9 cellular contexts compared by ENCODE assay signal in the genomic region with DNA sequence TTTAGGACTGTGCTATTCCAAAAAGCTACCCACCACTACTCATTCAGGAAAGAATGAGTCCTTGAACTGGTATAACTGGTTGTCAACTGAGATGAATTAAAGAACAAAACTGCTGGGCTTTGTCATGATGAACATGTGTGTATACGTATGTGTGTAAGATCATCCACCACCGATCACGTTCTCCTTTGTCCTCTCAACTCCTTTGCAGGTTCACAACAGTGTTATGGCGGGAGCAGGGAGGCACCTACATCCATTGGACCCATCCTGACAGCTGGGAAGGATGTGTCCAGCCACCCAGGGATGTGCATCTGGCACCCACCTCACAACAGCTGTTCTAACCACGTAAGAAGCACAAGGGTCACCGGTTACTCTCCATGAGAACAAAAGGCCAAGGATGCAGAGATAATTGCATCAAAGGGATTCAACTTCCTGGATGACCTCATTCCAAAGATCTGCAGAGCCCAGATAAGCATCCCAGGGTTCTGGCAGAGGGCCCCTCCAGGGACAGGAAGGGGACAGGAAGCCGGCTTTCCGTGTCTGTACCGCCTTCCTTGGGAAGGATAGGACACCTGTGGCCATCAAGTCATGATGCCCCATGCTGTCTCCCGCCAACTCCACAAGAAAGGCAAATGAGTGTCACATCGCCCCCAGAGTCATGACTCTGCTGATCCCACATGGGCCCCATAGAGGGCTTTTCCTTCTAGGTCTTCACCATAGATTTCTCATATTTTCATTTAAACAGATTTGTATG.
DNase-seq lines count a peak whose midpoint lies in the region; ATAC-seq and TF ChIP-seq lines count a peak whose summit lies in the region.
"Had no signal": no experiment of that assay in that cellular context is flagged by ENCODE, and none has a peak within 500 bp of the region (broad histone marks: within the 10 kb centered on the region; RNA-seq: fewer than 3 reads in every experiment).

No MANE protein-coding gene starts in this region.

- no peak overlapping the region for H3K4ac ChIP-seq in IMR-90 (ENCODE audit: low read depth, low read length)

- TF ChIP-seq CTCF in BE2C (IDR thresholded peaks at IDR 0.05; ENCODE audit: low read depth, low read length) = peak; percentile 28
- no peak for TF ChIP-seq CTCF in IMR-90 (conservative IDR thresholded peaks at IDR 0.05; ENCODE audit: low read depth, low read length)
- TF ChIP-seq CTCF in dorsolateral prefrontal cortex (IDR thresholded peaks at IDR 0.05 in 54 of 56, conservative IDR thresholded peaks at IDR 0.05 in 2 of 56; ENCODE audit: low read depth in 1 of 56, partially characterized antibody in 56 of 56) = no peak
- no peak for TF ChIP-seq CTCF in WERI-Rb-1 (IDR thresholded peaks at IDR 0.05; ENCODE audit: low read depth, low read length)

- no peak overlapping the region for H4K5ac ChIP-seq in IMR-90 (ENCODE audit: low read depth, low read length)

- H3K4me1 ChIP-seq in BE2C (peaks cover 13% of the 10 kb centered on the region), IMR-90 (ENCODE audit: control insufficient read depth, insufficient read depth, low read length) (peaks cover 1% of the 10 kb centered on the region; the same call in 1 of the 2 replicates)

- WGBS in IMR-90 (ENCODE audit: extremely low coverage in 2 of 2, insufficient read length in 1 of 2), 2 experiments = 89% methylated on average over 3 of the region's 11 CpGs; no CpG with 5 or more reads in 1 of the 2 experiments

- no peak overlapping the region for H4K8ac ChIP-seq in IMR-90 (ENCODE audit: low read depth in 2 of 2, low read length in 2 of 2)

- no peak overlapping the region for H3K18ac ChIP-seq in IMR-90 (ENCODE audit: low read depth, low read length)

- H3K9me3 ChIP-seq in BE2C = no peaks in the 10 kb centered on the region
- H3K9me3 ChIP-seq in IMR-90 (ENCODE audit: control insufficient read depth, insufficient read depth, low read length) = no peaks in the 10 kb centered on the region
- H3K9me3 ChIP-seq in WERI-Rb-1 (ENCODE audit: severe bottlenecking) = no peaks in the 10 kb centered on the region

- in situ Hi-C loops in IMR-90 (cut with MboI; ENCODE audit: low sequenced_read_pairs) = no loop called here

- H2AFZ ChIP-seq in IMR-90 (replicated peaks; ENCODE audit: low read length, poor library complexity) = peak overlapping the region; percentile 43

- CTCF ChIA-PET in IMR-90 (lab: Yijun Ruan, JAX) = no interaction called here

- TF ChIP-seq POLR2A in IMR-90 (IDR thresholded peaks at IDR 0.05; ENCODE audit: low read depth, low read length) = no peak

- no peaks in the 10 kb centered on the region for H3K36me3 ChIP-seq in BE2C
- H3K36me3 ChIP-seq in IMR-90 (ENCODE audit: control insufficient read depth, insufficient read depth, low read length) = no peaks in the 10 kb centered on the region
- H3K36me3 ChIP-seq in WERI-Rb-1 = no peaks in the 10 kb centered on the region

- ATAC-seq in IMR-90 (ENCODE audit: low read depth) = no peak; the same call in 1 of the 2 replicates

- peaks cover 3% of the 10 kb centered on the region; the same call in 1 of the 2 replicates for H3K9me1 ChIP-seq in IMR-90 (ENCODE audit: insufficient read depth, low read length)

- H3K4me3 ChIP-seq in BE2C (ENCODE audit: low read depth, low read length) (no peak overlapping the region), IMR-90 (ENCODE audit: insufficient read depth, low read depth, low read length) (no peak overlapping the region), dorsolateral prefrontal cortex (no peak overlapping the region), WERI-Rb-1 (ENCODE audit: low read depth, low read length) (no peak overlapping the region)

- H2BK120ac ChIP-seq in IMR-90 (ENCODE audit: low read depth, low read length) = no peak overlapping the region

- H3K23ac ChIP-seq in IMR-90 (ENCODE audit: low read depth, low read length) = no peak overlapping the region

- H3K4me2 ChIP-seq in IMR-90 (ENCODE audit: low read depth, low read length) = no peak overlapping the region

- H3K27ac ChIP-seq in IMR-90 (ENCODE audit: insufficient read depth, low read length) (no peak overlapping the region), caudate nucleus (ENCODE audit: low read depth, low read length) (peak overlapping the region; percentile 24), dorsolateral prefrontal cortex (peak overlapping the region in 10 of 59 donors; percentile 4 to 58 (median 34)), WERI-Rb-1 (no peak overlapping the region)

- POLR2A ChIA-PET in IMR-90 (lab: Charles Lee; ENCODE audit: unreplicated experiment) = no interaction called here

- no peak overlapping the region for H3K56ac ChIP-seq in IMR-90 (ENCODE audit: extremely low read depth, insufficient read depth, low read length)

- intact Hi-C loops in IMR-90 (cut with micrococcal nuclease) = no loop called here
- intact Hi-C loops in dorsolateral prefrontal cortex (cut with DNase I) = no loop called here

- peak overlapping the region; percentile 33 for H2AK9ac ChIP-seq in IMR-90 (replicated peaks; ENCODE audit: low read depth, low read length, poor library complexity)

- dilution Hi-C loops in IMR-90 (cut with HindIII; ENCODE audit: low sequenced_read_pairs, unreplicated experiment) = no loop called here

- TF ChIP-seq RAD21 in IMR-90 (IDR thresholded peaks at IDR 0.05; ENCODE audit: low read length) = no peak

- H4K20me1 ChIP-seq in IMR-90 (ENCODE audit: insufficient read depth, low read length) = no peaks in the 10 kb centered on the region

- H3K27me3 ChIP-seq in BE2C = no peaks in the 10 kb centered on the region
- H3K27me3 ChIP-seq in IMR-90 (ENCODE audit: control insufficient read depth, insufficient read depth, low read length) = no peaks in the 10 kb centered on the region
- H3K27me3 ChIP-seq in dorsolateral prefrontal cortex = no peaks in the 10 kb centered on the region
- no peaks in the 10 kb centered on the region for H3K27me3 ChIP-seq in WERI-Rb-1 (ENCODE audit: insufficient read depth, low read depth, severe bottlenecking)

- H3K9ac ChIP-seq in IMR-90 (ENCODE audit: low read depth, low read length) = no peak overlapping the region

- no peak overlapping the region for H2BK5ac ChIP-seq in IMR-90 (ENCODE audit: low read depth, low read length, poor library complexity, severe bottlenecking)

- H3K79me1 ChIP-seq in IMR-90 (ENCODE audit: low read depth in 1 of 2, low read length in 2 of 2) = no peaks in the 10 kb centered on the region

- no TSS peak for BruUV-seq in IMR-90 (replicated peaks; lab: Mats Ljungman, UMichigan)

- peak; percentile 88 for DNase-seq in BE2C
- peak; percentile 47 for DNase-seq in IMR-90
- DNase-seq in caudate nucleus (lab: John Stamatoyannopoulos, UW) = no peak
- peak; percentile 69 for DNase-seq in kidney tubule cell (ENCODE audit: low spot score)
- DNase-seq in NCI-H2171 treated with DMSO at 0.1 percent for 48 hours (lab: John Stamatoyannopoulos, UW) = no peak
- DNase-seq in dorsolateral prefrontal cortex = no peak
- DNase-seq in D341Med (ENCODE audit: low spot score) = no peak
- DNase-seq in WERI-Rb-1 = no peak
- DNase-seq: activated naive CD8-positive, alpha-beta T cell treated with anti-CD3 and anti-CD28 coated beads, Interleukin-2, amount 10 ng/mL, durations not matched to agents 7 days and 5 days had no signal

- H3K14ac ChIP-seq in IMR-90 (replicated peaks; ENCODE audit: low read depth, low read length) = no peak overlapping the region

- H2BK20ac ChIP-seq in IMR-90 (ENCODE audit: low read depth, low read length) = no peak overlapping the region

- H4K91ac ChIP-seq in IMR-90 (ENCODE audit: insufficient read depth, low read depth, low read length) = no peak overlapping the region

- no peak overlapping the region for H2BK15ac ChIP-seq in IMR-90 (ENCODE audit: low read depth, low read length)

- H2AK5ac ChIP-seq in IMR-90 (ENCODE audit: low read depth, low read length) = no peak overlapping the region

TF ChIP-seq in IMR-90, 13 proteins besides CTCF, POLR2A, EP300 and RAD21:
- TF ChIP-seq MXI1 (IDR thresholded peaks at IDR 0.05; ENCODE audit: borderline replicate concordance, low read depth, low read length) (no peak), BHLHE40 (IDR thresholded peaks at IDR 0.05; ENCODE audit: low read depth, low read length) (no peak), USF2 (IDR thresholded peaks at IDR 0.05; ENCODE audit: low read depth, low read length) (no peak), NFE2L2 (IDR thresholded peaks at IDR 0.05; ENCODE audit: low read depth, low read length) (no peak), CHD1 (IDR thresholded peaks at IDR 0.05; ENCODE audit: low read depth, low read length) (no peak), RFX5 (IDR thresholded peaks at IDR 0.05; ENCODE audit: low read depth, low read length) (no peak), CEBPB (IDR thresholded peaks at IDR 0.05; ENCODE audit: low read depth, low read length) (no peak), RCOR1 (IDR thresholded peaks at IDR 0.05; ENCODE audit: insufficient replicate concordance, low read length) (no peak), SMC3 (IDR thresholded peaks at IDR 0.05; ENCODE audit: low read depth, low read length) (no peak), MAFK (IDR thresholded peaks at IDR 0.05; ENCODE audit: low read depth, low read length) (no peak), FOS (IDR thresholded peaks at IDR 0.05; ENCODE audit: low read depth, low read length) (no peak), MAZ (IDR thresholded peaks at IDR 0.05; ENCODE audit: borderline replicate concordance, low read depth, low read length) (no peak)
- TF ChIP-seq, protein P1, sequence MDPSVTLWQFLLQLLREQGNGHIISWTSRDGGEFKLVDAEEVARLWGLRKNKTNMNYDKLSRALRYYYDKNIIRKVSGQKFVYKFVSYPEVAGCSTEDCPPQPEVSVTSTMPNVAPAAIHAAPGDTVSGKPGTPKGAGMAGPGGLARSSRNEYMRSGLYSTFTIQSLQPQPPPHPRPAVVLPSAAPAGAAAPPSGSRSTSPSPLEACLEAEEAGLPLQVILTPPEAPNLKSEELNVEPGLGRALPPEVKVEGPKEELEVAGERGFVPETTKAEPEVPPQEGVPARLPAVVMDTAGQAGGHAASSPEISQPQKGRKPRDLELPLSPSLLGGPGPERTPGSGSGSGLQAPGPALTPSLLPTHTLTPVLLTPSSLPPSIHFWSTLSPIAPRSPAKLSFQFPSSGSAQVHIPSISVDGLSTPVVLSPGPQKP (IDR thresholded peaks at IDR 0.05; ENCODE audit: borderline replicate concordance, low read depth, low read length) = no peak

Comparison
In these comparisons a context has a peak if more than half of its experiments do, and no peak if none do; other contexts are left out.
1. DNase-seq: peak in BE2C (single experiment), IMR-90 (single experiment) and kidney tubule cell (single experiment); none in caudate nucleus (0 of 61), NCI-H2171 treated with DMSO at 0.1 percent for 48 hours (single experiment), dorsolateral prefrontal cortex (0 of 10), D341Med (single experiment) and WERI-Rb-1 (single experiment).